Comparison of ENCODE assay signal across 1 cellular context in genomic region chr12:124303579-124304313, GRCh38.
TF ChIP-seq lines count a peak whose summit lies in the region.

No MANE protein-coding gene starts in this region.

TF ChIP-seq in GM23338, 12 proteins besides CTCF, POLR2A, EP300 and RAD21 (continued from another document):
- TF ChIP-seq ZNF462 (CRISPR knock-in tag; IDR thresholded peaks at IDR 0.05), result no peak
TF ChIP-seq in GM23338: peak in this region for 0.
